ENCODE assay signal across 2 cellular contexts in the genomic region with DNA sequence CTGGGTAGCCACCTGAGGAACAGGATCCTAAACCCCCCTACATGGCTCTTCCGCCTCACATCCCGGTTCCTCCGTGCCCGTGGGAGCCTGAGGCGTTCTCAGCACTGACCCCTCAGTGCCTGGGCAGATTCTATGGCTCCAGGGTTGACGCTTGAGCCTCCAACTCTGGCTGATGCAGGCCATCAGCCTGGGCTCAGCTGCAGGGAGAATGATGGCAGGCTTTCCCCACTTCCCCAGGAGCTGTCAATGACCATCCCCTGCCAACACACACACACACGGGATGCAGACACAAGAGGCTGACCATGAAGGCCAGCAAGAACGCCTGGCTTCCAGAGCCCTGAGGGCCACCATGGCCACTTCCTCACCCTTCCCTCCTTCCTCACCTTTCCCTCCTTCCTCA.
A peak's percentile ranks its signal among the peaks of the same experiment; 100 is the strongest.
TF ChIP-seq lines count a peak whose summit lies in the region.

No MANE protein-coding gene starts in this region.

TF ChIP-seq in K562, 482 proteins besides CTCF, POLR2A, EP300 and RAD21:
- no peak for TF ChIP-seq RUNX1 (IDR thresholded peaks at IDR 0.05; ENCODE audit: low read depth)
- TF ChIP-seq, protein P1, sequence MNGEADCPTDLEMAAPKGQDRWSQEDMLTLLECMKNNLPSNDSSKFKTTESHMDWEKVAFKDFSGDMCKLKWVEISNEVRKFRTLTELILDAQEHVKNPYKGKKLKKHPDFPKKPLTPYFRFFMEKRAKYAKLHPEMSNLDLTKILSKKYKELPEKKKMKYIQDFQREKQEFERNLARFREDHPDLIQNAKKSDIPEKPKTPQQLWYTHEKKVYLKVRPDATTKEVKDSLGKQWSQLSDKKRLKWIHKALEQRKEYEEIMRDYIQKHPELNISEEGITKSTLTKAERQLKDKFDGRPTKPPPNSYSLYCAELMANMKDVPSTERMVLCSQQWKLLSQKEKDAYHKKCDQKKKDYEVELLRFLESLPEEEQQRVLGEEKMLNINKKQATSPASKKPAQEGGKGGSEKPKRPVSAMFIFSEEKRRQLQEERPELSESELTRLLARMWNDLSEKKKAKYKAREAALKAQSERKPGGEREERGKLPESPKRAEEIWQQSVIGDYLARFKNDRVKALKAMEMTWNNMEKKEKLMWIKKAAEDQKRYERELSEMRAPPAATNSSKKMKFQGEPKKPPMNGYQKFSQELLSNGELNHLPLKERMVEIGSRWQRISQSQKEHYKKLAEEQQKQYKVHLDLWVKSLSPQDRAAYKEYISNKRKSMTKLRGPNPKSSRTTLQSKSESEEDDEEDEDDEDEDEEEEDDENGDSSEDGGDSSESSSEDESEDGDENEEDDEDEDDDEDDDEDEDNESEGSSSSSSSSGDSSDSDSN (IDR thresholded peaks at IDR 0.05; ENCODE audit: borderline replicate concordance in 1 of 2, low read depth in 2 of 2, low read length in 2 of 2), result peak in 1 of 2 experiments; percentile 64; a peak in 1 of 4 replicates

TF ChIP-seq in HepG2, 621 proteins besides CTCF, POLR2A, EP300 and RAD21:
- TF ChIP-seq KMT2B (CRISPR knock-in tag; IDR thresholded peaks at IDR 0.05) (no peak), ZNF7 (CRISPR knock-in tag; IDR thresholded peaks at IDR 0.05) (0 out of 2 replicates have a peak, but pooled peaks have one; percentile 26)
TF ChIP-seq in HepG2: peak in this region for 1.
